1 cellular context compared by ENCODE assay signal in the genomic region with DNA sequence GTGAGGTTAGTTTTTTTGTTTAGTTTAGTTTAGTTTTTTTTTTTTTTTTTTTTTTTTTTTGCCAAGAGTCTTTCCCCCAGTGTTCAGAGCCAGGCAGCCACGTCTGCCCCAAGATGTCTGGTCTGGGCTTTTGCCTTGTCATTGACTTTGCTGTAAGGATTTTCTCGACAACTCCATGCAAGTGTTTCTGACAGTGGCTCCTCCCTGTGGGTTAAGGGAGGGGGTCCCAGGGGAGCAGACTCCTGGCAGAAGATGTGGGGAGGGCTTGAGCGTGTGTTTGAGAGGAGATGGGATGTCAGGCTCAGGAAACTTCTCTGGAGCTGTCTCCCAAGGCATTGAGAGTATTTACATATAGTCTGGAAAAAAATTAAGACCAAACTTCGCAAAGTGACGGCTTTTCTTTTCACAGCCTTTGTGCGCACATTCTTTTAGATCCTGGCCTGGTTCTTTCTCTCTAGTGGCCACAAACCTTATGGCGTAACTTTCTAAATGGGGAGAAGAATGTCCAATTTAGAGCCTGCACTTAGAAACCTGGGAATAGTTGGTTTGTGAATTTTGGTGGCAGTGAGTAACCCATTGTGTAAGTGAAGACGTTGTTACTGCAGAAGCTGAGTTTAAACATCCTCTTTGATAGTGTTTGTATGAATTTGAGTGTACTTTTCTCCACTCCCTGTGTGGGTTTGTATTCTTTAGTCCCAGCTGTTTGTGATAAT.
TF ChIP-seq lines count a peak whose summit lies in the region.

No MANE protein-coding gene starts in this region.

TF ChIP-seq in GM23338, 12 proteins besides CTCF, POLR2A, EP300 and RAD21 (continued from another document):
- TF ChIP-seq, protein P1, sequence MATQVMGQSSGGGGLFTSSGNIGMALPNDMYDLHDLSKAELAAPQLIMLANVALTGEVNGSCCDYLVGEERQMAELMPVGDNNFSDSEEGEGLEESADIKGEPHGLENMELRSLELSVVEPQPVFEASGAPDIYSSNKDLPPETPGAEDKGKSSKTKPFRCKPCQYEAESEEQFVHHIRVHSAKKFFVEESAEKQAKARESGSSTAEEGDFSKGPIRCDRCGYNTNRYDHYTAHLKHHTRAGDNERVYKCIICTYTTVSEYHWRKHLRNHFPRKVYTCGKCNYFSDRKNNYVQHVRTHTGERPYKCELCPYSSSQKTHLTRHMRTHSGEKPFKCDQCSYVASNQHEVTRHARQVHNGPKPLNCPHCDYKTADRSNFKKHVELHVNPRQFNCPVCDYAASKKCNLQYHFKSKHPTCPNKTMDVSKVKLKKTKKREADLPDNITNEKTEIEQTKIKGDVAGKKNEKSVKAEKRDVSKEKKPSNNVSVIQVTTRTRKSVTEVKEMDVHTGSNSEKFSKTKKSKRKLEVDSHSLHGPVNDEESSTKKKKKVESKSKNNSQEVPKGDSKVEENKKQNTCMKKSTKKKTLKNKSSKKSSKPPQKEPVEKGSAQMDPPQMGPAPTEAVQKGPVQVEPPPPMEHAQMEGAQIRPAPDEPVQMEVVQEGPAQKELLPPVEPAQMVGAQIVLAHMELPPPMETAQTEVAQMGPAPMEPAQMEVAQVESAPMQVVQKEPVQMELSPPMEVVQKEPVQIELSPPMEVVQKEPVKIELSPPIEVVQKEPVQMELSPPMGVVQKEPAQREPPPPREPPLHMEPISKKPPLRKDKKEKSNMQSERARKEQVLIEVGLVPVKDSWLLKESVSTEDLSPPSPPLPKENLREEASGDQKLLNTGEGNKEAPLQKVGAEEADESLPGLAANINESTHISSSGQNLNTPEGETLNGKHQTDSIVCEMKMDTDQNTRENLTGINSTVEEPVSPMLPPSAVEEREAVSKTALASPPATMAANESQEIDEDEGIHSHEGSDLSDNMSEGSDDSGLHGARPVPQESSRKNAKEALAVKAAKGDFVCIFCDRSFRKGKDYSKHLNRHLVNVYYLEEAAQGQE (IDR thresholded peaks at IDR 0.05; ENCODE audit: unreplicated experiment) = no peak
- TF ChIP-seq ZNF331 (CRISPR knock-in tag; IDR thresholded peaks at IDR 0.05; ENCODE audit: low read depth) = no peak
- TF ChIP-seq POLR2AphosphoS5 (IDR thresholded peaks at IDR 0.05; ENCODE audit: low read depth) = no peak
- TF ChIP-seq STAT1 (IDR thresholded peaks at IDR 0.05; ENCODE audit: unreplicated experiment) = no peak
- TF ChIP-seq, protein P2, sequence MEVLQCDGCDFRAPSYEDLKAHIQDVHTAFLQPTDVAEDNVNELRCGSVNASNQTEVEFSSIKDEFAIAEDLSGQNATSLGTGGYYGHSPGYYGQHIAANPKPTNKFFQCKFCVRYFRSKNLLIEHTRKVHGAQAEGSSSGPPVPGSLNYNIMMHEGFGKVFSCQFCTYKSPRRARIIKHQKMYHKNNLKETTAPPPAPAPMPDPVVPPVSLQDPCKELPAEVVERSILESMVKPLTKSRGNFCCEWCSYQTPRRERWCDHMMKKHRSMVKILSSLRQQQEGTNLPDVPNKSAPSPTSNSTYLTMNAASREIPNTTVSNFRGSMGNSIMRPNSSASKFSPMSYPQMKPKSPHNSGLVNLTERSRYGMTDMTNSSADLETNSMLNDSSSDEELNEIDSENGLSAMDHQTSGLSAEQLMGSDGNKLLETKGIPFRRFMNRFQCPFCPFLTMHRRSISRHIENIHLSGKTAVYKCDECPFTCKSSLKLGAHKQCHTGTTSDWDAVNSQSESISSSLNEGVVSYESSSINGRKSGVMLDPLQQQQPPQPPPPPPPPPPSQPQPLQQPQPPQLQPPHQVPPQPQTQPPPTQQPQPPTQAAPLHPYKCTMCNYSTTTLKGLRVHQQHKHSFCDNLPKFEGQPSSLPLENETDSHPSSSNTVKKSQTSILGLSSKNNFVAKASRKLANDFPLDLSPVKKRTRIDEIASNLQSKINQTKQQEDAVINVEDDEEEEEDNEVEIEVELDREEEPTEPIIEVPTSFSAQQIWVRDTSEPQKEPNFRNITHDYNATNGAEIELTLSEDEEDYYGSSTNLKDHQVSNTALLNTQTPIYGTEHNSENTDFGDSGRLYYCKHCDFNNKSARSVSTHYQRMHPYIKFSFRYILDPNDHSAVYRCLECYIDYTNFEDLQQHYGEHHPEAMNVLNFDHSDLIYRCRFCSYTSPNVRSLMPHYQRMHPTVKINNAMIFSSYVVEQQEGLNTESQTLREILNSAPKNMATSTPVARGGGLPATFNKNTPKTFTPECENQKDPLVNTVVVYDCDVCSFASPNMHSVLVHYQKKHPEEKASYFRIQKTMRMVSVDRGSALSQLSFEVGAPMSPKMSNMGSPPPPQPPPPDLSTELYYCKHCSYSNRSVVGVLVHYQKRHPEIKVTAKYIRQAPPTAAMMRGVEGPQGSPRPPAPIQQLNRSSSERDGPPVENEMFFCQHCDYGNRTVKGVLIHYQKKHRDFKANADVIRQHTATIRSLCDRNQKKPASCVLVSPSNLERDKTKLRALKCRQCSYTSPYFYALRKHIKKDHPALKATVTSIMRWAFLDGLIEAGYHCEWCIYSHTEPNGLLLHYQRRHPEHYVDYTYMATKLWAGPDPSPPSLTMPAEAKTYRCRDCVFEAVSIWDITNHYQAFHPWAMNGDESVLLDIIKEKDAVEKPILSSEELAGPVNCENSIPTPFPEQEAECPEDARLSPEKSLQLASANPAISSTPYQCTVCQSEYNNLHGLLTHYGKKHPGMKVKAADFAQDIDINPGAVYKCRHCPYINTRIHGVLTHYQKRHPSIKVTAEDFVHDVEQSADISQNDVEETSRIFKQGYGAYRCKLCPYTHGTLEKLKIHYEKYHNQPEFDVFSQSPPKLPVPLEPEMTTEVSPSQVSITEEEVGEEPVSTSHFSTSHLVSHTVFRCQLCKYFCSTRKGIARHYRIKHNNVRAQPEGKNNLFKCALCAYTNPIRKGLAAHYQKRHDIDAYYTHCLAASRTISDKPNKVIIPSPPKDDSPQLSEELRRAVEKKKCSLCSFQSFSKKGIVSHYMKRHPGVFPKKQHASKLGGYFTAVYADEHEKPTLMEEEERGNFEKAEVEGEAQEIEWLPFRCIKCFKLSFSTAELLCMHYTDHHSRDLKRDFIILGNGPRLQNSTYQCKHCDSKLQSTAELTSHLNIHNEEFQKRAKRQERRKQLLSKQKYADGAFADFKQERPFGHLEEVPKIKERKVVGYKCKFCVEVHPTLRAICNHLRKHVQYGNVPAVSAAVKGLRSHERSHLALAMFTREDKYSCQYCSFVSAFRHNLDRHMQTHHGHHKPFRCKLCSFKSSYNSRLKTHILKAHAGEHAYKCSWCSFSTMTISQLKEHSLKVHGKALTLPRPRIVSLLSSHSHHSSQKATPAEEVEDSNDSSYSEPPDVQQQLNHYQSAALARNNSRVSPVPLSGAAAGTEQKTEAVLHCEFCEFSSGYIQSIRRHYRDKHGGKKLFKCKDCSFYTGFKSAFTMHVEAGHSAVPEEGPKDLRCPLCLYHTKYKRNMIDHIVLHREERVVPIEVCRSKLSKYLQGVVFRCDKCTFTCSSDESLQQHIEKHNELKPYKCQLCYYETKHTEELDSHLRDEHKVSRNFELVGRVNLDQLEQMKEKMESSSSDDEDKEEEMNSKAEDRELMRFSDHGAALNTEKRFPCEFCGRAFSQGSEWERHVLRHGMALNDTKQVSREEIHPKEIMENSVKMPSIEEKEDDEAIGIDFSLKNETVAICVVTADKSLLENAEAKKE (CRISPR knock-in tag; IDR thresholded peaks at IDR 0.05) = no peak
- TF ChIP-seq ZNF114 (CRISPR knock-in tag; IDR thresholded peaks at IDR 0.05) = no peak
- no peak for TF ChIP-seq NANOG (IDR thresholded peaks at IDR 0.05; ENCODE audit: borderline replicate concordance)
- no peak for TF ChIP-seq EZH2phosphoT487 (IDR thresholded peaks at IDR 0.05; ENCODE audit: unreplicated experiment)
- TF ChIP-seq CREB1 (CRISPR knock-in tag; IDR thresholded peaks at IDR 0.05; ENCODE audit: low read depth) = no peak
